8 cellular contexts compared by ENCODE assay signal in the genomic region with DNA sequence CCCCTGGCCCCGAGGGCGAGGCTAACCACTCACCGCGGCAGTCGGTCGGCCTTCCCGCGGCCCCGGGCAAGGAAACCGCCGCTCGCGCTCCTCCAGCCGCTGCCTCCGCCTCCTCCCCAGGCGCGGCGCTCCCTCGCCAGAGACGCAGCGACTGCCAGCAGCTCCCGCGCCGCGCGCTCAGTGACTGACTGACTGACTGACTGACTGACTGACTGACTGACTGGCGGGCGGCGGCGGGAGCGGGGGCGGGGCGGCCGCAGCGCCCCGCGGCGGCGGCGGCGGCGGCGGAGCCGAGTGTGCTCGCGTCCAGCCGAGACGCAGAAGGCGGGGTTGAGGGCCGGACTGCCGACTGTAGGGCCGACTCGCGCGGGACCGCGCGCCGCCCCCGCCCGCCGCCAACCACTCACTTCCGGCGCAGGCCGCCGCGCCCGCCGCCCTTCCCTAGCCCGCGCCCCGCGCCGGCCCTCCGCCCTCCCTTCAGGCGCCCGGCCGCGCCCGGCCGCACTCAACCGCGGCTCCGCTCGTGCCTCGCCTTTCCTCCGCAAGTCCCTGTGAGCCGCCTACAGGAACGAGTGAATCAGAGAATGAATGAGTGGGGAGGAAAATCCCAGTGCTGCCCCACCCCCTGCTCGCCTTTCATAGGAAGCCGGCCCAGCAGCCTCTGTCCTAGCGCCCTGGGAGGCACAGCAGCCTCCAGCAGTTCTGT. TPM values are rescaled to one million over a fixed set of nuclear protein-coding genes. Genes with fewer than 3 reads are reported as not detected.
DNase-seq lines count a peak whose midpoint lies in the region; ATAC-seq and TF ChIP-seq lines count a peak whose summit lies in the region.

A gene with protein sequence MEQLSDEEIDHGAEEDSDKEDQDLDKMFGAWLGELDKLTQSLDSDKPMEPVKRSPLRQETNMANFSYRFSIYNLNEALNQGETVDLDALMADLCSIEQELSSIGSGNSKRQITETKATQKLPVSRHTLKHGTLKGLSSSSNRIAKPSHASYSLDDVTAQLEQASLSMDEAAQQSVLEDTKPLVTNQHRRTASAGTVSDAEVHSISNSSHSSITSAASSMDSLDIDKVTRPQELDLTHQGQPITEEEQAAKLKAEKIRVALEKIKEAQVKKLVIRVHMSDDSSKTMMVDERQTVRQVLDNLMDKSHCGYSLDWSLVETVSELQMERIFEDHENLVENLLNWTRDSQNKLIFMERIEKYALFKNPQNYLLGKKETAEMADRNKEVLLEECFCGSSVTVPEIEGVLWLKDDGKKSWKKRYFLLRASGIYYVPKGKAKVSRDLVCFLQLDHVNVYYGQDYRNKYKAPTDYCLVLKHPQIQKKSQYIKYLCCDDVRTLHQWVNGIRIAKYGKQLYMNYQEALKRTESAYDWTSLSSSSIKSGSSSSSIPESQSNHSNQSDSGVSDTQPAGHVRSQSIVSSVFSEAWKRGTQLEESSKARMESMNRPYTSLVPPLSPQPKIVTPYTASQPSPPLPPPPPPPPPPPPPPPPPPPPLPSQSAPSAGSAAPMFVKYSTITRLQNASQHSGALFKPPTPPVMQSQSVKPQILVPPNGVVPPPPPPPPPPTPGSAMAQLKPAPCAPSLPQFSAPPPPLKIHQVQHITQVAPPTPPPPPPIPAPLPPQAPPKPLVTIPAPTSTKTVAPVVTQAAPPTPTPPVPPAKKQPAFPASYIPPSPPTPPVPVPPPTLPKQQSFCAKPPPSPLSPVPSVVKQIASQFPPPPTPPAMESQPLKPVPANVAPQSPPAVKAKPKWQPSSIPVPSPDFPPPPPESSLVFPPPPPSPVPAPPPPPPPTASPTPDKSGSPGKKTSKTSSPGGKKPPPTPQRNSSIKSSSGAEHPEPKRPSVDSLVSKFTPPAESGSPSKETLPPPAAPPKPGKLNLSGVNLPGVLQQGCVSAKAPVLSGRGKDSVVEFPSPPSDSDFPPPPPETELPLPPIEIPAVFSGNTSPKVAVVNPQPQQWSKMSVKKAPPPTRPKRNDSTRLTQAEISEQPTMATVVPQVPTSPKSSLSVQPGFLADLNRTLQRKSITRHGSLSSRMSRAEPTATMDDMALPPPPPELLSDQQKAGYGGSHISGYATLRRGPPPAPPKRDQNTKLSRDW (minus strand): TSS at position 224 of the 706 bp plus-strand sequence. CDS start 39,948 bp downstream, outside the sequence.

- no peaks in the 10 kb centered on the region for H3K27me3 ChIP-seq in ascending aorta
- no peaks in the 10 kb centered on the region for H3K27me3 ChIP-seq in right atrium auricular region
- no peaks in the 10 kb centered on the region for H3K27me3 ChIP-seq in prostate gland (replicated peaks; ENCODE audit: insufficient read depth)
- no peaks in the 10 kb centered on the region for H3K27me3 ChIP-seq in upper lobe of right lung

- H3K9me3 Mint-ChIP-seq in T-helper 2 cell treated with Interferon-gamma antibody and Interleukin-4, amounts not matched to agents 5 μg/mL and 100 μg/mL, for 36 hours = peaks cover 24% of the 10 kb centered on the region

- peak within 1 kb of the TSS; percentile 96 to 98 for H3K27ac ChIP-seq in ascending aorta
- H3K27ac ChIP-seq in right atrium auricular region = peak within 1 kb of the TSS; percentile 94 to 97
- peak within 1 kb of the TSS; percentile 93 to 94 for H3K27ac ChIP-seq in prostate gland
- peak within 1 kb of the TSS; percentile 92 for H3K27ac ChIP-seq in upper lobe of right lung

- peak within 1 kb of the TSS; percentile 87 for H3K4me3 Mint-ChIP-seq in T-helper 2 cell treated with Interferon-gamma antibody and Interleukin-4, amounts not matched to agents 5 μg/mL and 100 μg/mL, for 36 hours

- H3K27ac Mint-ChIP-seq in T-helper 2 cell treated with Interferon-gamma antibody and Interleukin-4, amounts not matched to agents 5 μg/mL and 100 μg/mL, for 36 hours = peak within 1 kb of the TSS; percentile 43

- DNase-seq in DMS153 treated with DMSO at 0.1 percent for 48 hours (lab: John Stamatoyannopoulos, UW; ENCODE audit: unreplicated experiment) (peak; percentile 66), HCEC 1CT (peak; percentile 90), NCI-H128 (lab: John Stamatoyannopoulos, UW; ENCODE audit: unreplicated experiment) (peak; percentile 10), ascending aorta (ENCODE audit: low spot score in 2 of 2) (peak; percentile 27 to 90), right atrium auricular region (ENCODE audit: low spot score) (peak; percentile 86), prostate gland (ENCODE audit: low spot score) (peak; percentile 83), upper lobe of right lung (peak; percentile 95)
- peak; percentile 78 for DNase-seq in T-helper 2 cell treated with Interferon-gamma antibody and Interleukin-4, amounts not matched to agents 5 μg/mL and 100 μg/mL, for 36 hours (ENCODE audit: low spot score)

- intact Hi-C loops in ascending aorta (cut with DNase I) (loop anchor here (1.0 to 2.0 kb wide), 3 partner anchors 43 to 280 kb away; no protein-coding TSS in a partner anchor), prostate gland (cut with DNase I) (no loop called here), upper lobe of right lung (cut with DNase I) (no loop called here)

- TF ChIP-seq POLR2A in prostate gland (IDR thresholded peaks at IDR 0.05) = peak; percentile 36

- peak; percentile 94 for ATAC-seq in upper lobe of right lung

- TF ChIP-seq CTCF in ascending aorta (IDR thresholded peaks at IDR 0.05) = peak in 1 of 3 experiments; percentile 18
- no peak for TF ChIP-seq CTCF in right atrium auricular region (IDR thresholded peaks at IDR 0.05)
- no peak for TF ChIP-seq CTCF in prostate gland (IDR thresholded peaks at IDR 0.05)
- no peak for TF ChIP-seq CTCF in upper lobe of right lung (IDR thresholded peaks at IDR 0.05)

- H3K36me3 Mint-ChIP-seq in T-helper 2 cell treated with Interferon-gamma antibody and Interleukin-4, amounts not matched to agents 5 μg/mL and 100 μg/mL, for 36 hours (ENCODE audit: low read depth) = peaks cover 9% of the 10 kb centered on the region

- peaks cover 64% of the 10 kb centered on the region for H3K27me3 Mint-ChIP-seq in T-helper 2 cell treated with Interferon-gamma antibody and Interleukin-4, amounts not matched to agents 5 μg/mL and 100 μg/mL, for 36 hours (ENCODE audit: low read depth)

- H3K4me1 Mint-ChIP-seq in T-helper 2 cell treated with Interferon-gamma antibody and Interleukin-4, amounts not matched to agents 5 μg/mL and 100 μg/mL, for 36 hours (ENCODE audit: low read depth) = peaks cover 17% of the 10 kb centered on the region

- WGBS in prostate gland = under 1% methylated on average over 66 of the region's 92 CpGs

- peaks cover 0 to 15% of the 10 kb centered on the region in 2 donors for H3K4me1 ChIP-seq in ascending aorta
- peaks cover 0 to 23% of the 10 kb centered on the region in 2 donors for H3K4me1 ChIP-seq in right atrium auricular region
- no peaks in the 10 kb centered on the region for H3K4me1 ChIP-seq in prostate gland (replicated peaks)
- H3K4me1 ChIP-seq in upper lobe of right lung = peaks cover 17% of the 10 kb centered on the region

- no peaks in the 10 kb centered on the region for H3K9me3 ChIP-seq in ascending aorta
- H3K9me3 ChIP-seq in right atrium auricular region = no peaks in the 10 kb centered on the region
- H3K9me3 ChIP-seq in prostate gland = no peaks in the 10 kb centered on the region
- no peaks in the 10 kb centered on the region for H3K9me3 ChIP-seq in upper lobe of right lung

- H3K36me3 ChIP-seq in ascending aorta (no peaks in the 10 kb centered on the region), right atrium auricular region (no peaks in the 10 kb centered on the region), prostate gland (no peaks in the 10 kb centered on the region), upper lobe of right lung (no peaks in the 10 kb centered on the region)

- H3K4me3 ChIP-seq in ascending aorta (peak within 1 kb of the TSS; percentile 76 to 95), right atrium auricular region (peak within 1 kb of the TSS; percentile 99), prostate gland (peak within 1 kb of the TSS; percentile 90 to 94), upper lobe of right lung (peak within 1 kb of the TSS; percentile 98)

RNA-seq across cellular contexts. Expression of the gene that starts here (rescaled TPM):
- 49.8 TPM for total RNA-seq in ascending aorta
- 10 to 100 TPM; 17.4 to 18.7 TPM for total RNA-seq in right atrium auricular region
- total RNA-seq in prostate gland = 10 to 100 TPM; 27.6 to 35.0 TPM
- 93.4 TPM for total RNA-seq in upper lobe of right lung

Comparison
In these comparisons a context has a peak if more than half of its experiments do, and no peak if none do; other contexts are left out.
1. Peak in every context shown above with its lines: DNase-seq, ATAC-seq, H3K4me3 ChIP-seq and H3K27ac ChIP-seq.
2. DNase-seq: peak in every context shown above with its lines; median percentile 95 in upper lobe of right lung; 90 in HCEC 1CT; 86 in right atrium auricular region; 83 in prostate gland; 78 in T-helper 2 cell treated with Interferon-gamma antibody and Interleukin-4, amounts not matched to agents 5 μg/mL and 100 μg/mL, for 36 hours; 66 in DMS153 treated with DMSO at 0.1 percent for 48 hours; 58 in ascending aorta; 10 in NCI-H128.